In genomic region chr11:19232910-19233503, GRCh38 we compare ENCODE assay signal across 11 cellular contexts. TPM values are rescaled to one million over a fixed set of nuclear protein-coding genes. Genes with fewer than 3 reads are reported as not detected.
DNase-seq lines count a peak whose midpoint lies in the region; ATAC-seq, FAIRE-seq and TF ChIP-seq lines count a peak whose summit lies in the region.
"Had no signal": no experiment of that assay in that cellular context is flagged by ENCODE, and none has a peak within 500 bp of the region (broad histone marks: within the 10 kb centered on the region; RNA-seq: fewer than 3 reads in every experiment).

No MANE protein-coding gene starts in this region.

- TF ChIP-seq CTCF in K562 (IDR thresholded peaks at IDR 0.05 in 2 of 3, conservative IDR thresholded peaks at IDR 0.05 in 1 of 3; ENCODE audit: insufficient read depth in 2 of 3, low read depth in 1 of 3, low read length in 3 of 3) (no peak), kidney epithelial cell (IDR thresholded peaks at IDR 0.05; ENCODE audit: insufficient read depth, low read length, poor library complexity, severe bottlenecking) (no peak)

- TF ChIP-seq EP300 in K562 (IDR thresholded peaks at IDR 0.05; ENCODE audit: low read length), result no peak

- no peak overlapping the region for H2AFZ ChIP-seq in K562 (ENCODE audit: low read depth, low read length)

- CTCF ChIA-PET in K562 (lab: Yijun Ruan, JAX; ENCODE audit: low intra/inter-chr PET ratio), result no interaction called here

- WGBS in K562 (ENCODE audit: insufficient coverage, low coverage, missing lambda C conversion rate), result 46% methylated on average over 6 of the region's 6 CpGs

- TF ChIP-seq RAD21 in K562 (CRISPR knock-in tag; conservative IDR thresholded peaks at IDR 0.05 in 1 of 2, IDR thresholded peaks at IDR 0.05 in 1 of 2), result no peak

- no peaks in the 10 kb centered on the region for H3K27me3 ChIP-seq in K562 (ENCODE audit: control insufficient read depth in 2 of 2, insufficient read depth in 2 of 2, low read length in 2 of 2)
- no peaks in the 10 kb centered on the region for H3K27me3 ChIP-seq in kidney epithelial cell (ENCODE audit: control insufficient read depth, insufficient read depth, low read length)

- DNase-seq in ACHN (peak; percentile 78), HK-2 (ENCODE audit: unreplicated experiment) (peak; percentile 3), K562 (ENCODE audit: extremely low read depth in 1 of 4, low spot score in 3 of 4) (no peak), kidney epithelial cell (ENCODE audit: low read depth) (peak; percentile 72), GM19238 (ENCODE audit: insufficient read length, low spot score) (no peak), T1000 (lab: John Stamatoyannopoulos, UW) (no peak), head of caudate nucleus (no peak)
- DNase-seq: activated CD4-positive, alpha-beta T cell treated with anti-CD3 and anti-CD28 coated beads, Interleukin-2, amount 50 U/mL, for 4 hours; stimulated activated CD4-positive, alpha-beta T cell treated with anti-CD3 and anti-CD28 coated beads, Interleukin-12 subunit alpha, Interleukin-12 subunit beta, amount 100 ng/mL, for 4 hours had no signal

- POLR2A ChIA-PET in K562 (lab: Yijun Ruan, JAX), result interaction anchor here (1.1 kb wide), 1 partner anchor 35 kb away, joined by 3 read pairs; no protein-coding TSS in a partner anchor

- H3K4me3 ChIP-seq in K562, result no peak overlapping the region
- no peak overlapping the region for H3K4me3 ChIP-seq in kidney epithelial cell (ENCODE audit: low read depth, low read length)

- H3K36me3 ChIP-seq in K562 (ENCODE audit: control insufficient read depth, insufficient read depth, low read length), result peaks cover 95% of the 10 kb centered on the region
- H3K36me3 ChIP-seq in kidney epithelial cell (ENCODE audit: control insufficient read depth, insufficient read depth, low read length), result no peaks in the 10 kb centered on the region

- H3K4me1 ChIP-seq in K562 (replicated peaks in 1 of 2; ENCODE audit: control insufficient read depth in 2 of 2, insufficient read depth in 2 of 2, low read length in 2 of 2), result no peaks in the 10 kb centered on the region

- in situ Hi-C loops in ACHN (cut with HindIII; ENCODE audit: low pct_ligation_motif_present, low pct_unique_long_range_greater_than_20kb, low sequenced_read_pairs), result no loop called here
- in situ Hi-C loops in K562 (cut with MboI), result no loop called here

- H3K27ac ChIP-seq in K562 (ENCODE audit: extremely low read depth, low read depth, low read length), result no peak overlapping the region; the same call in 2 of the 3 replicates
- H3K27ac ChIP-seq: C4-2B had no signal

- TF ChIP-seq POLR2A in K562 (conservative IDR thresholded peaks at IDR 0.05), result peak; percentile 53; the same call in 1 of the 2 replicates

- BruUV-seq in K562 (replicated peaks; lab: Mats Ljungman, UMichigan), result no TSS peak

- intact Hi-C loops in K562 (cut with micrococcal nuclease) (no loop called here), head of caudate nucleus (cut with DNase I) (no loop called here)

- H3K9me1 ChIP-seq in K562 (ENCODE audit: control insufficient read depth, insufficient read depth, low read length), result no peaks in the 10 kb centered on the region

- peaks cover 4% of the 10 kb centered on the region; the same call in 1 of the 3 replicates for H3K79me2 ChIP-seq in K562 (ENCODE audit: control insufficient read depth, insufficient read depth, low read length)

- H3K4me2 ChIP-seq in K562 (ENCODE audit: insufficient read depth, low read length), result no peak overlapping the region

- no peaks in the 10 kb centered on the region for H3K9me3 ChIP-seq in K562 (replicated peaks; ENCODE audit: control insufficient read depth, insufficient read depth, low read depth, low read length)

- H4K20me1 ChIP-seq in K562 (replicated peaks; ENCODE audit: control insufficient read depth, insufficient read depth, low read length), result no peaks in the 10 kb centered on the region

- ATAC-seq in K562 (peak; percentile 21), GM18868 (IDR thresholded peaks at IDR 0.05; ENCODE audit: unreplicated experiment) (no peak)

- no peak overlapping the region for H3K9ac ChIP-seq in K562 (ENCODE audit: insufficient read depth in 1 of 2, low read depth in 2 of 2, low read length in 2 of 2)

- no peak for FAIRE-seq in K562 (lab: Jason Lieb, UNC)

TF ChIP-seq in K562, 482 proteins besides CTCF, POLR2A, EP300 and RAD21 (continues in another document):
- TF ChIP-seq SETDB1 (IDR thresholded peaks at IDR 0.05; ENCODE audit: low read length) (no peak), ZHX1 (conservative IDR thresholded peaks at IDR 0.05; ENCODE audit: low read length) (no peak), NR3C1 (CRISPR knock-in tag; IDR thresholded peaks at IDR 0.05) (no peak), FOSL1 (tag; conservative IDR thresholded peaks at IDR 0.05) (peak; percentile 85), ZNF316 (IDR thresholded peaks at IDR 0.05) (no peak), POLR2G (IDR thresholded peaks at IDR 0.05; ENCODE audit: low read depth, low read length) (no peak), EHMT2 (IDR thresholded peaks at IDR 0.05) (no peak)
- TF ChIP-seq, protein P1, sequence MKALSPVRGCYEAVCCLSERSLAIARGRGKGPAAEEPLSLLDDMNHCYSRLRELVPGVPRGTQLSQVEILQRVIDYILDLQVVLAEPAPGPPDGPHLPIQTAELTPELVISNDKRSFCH (CRISPR knock-in tag; IDR thresholded peaks at IDR 0.05), result no peak
- TF ChIP-seq, protein P1 (tag; IDR thresholded peaks at IDR 0.05), result no peak

RNA-seq across cellular contexts. Expression of gene E2F8, which starts 7.7 kb away (rescaled TPM):
- total RNA-seq in K562 (2011; cell fraction: chromatin; rRNA removed; ENCODE audit: low replicate concordance), result 34.6 and 59.6 TPM in 2 replicates
- total RNA-seq in K562 (2011; cell fraction: nucleolus; rRNA removed), result 16.7 and 20.3 TPM in 2 replicates
- 18.7 and 23.2 TPM in 2 replicates for total RNA-seq in K562 (2011; cell fraction: nucleoplasm; rRNA removed)
- total RNA-seq in K562 (2014; rRNA removed) (6.9 and 9.3 TPM in 2 replicates), K562 (2014; rRNA removed; fragmentation: Illumina TruSeq; extraction: Trizol) (11.9 and 13.8 TPM in 2 replicates), K562 (2015; rRNA removed; fragmentation: Illumina TruSeq; extraction: Trizol) (14.0 and 15.1 TPM in 2 replicates), K562 (2021) (16.1 and 17.6 TPM in 2 replicates), kidney epithelial cell (0.04 and 0.14 TPM in 2 replicates)
- polyA plus RNA-seq in K562 (2011; rRNA removed) (12.1 and 14.5 TPM in 2 replicates), K562 (2014; fragmentation: Illumina TruSeq; extraction: Trizol) (23.0 and 23.6 TPM in 2 replicates), K562 (2014; fragmentation: Nextera tagmentation; extraction: Ambion mirVana) (10 to 100 TPM in 1 of 2 experiments, 1 to 10 TPM in 1; 7.2 to 11.1 TPM), K562 (2014; rRNA removed) (11.1 and 13.1 TPM in 2 replicates)
- polyA plus RNA-seq in K562 (2011; cell fraction: cytosol; rRNA removed), result 9.8 and 10.3 TPM in 2 replicates
- 41.0 and 43.5 TPM in 2 replicates for polyA plus RNA-seq in K562 (2011; cell fraction: nucleus; rRNA removed)
- polyA plus RNA-seq in K562 (2012), result 9.1 and 9.3 TPM in 2 replicates
- 15.2 and 18.6 TPM in 2 replicates for polyA minus RNA-seq in K562 (2011; rRNA and poly(A)+ RNA removed)
- 5.3 and 8.3 TPM in 2 replicates for polyA minus RNA-seq in K562 (2011; cell fraction: cytosol; rRNA and poly(A)+ RNA removed)
- polyA minus RNA-seq in K562 (2011; cell fraction: nucleus; rRNA and poly(A)+ RNA removed), result 42.8 and 53.8 TPM in 2 replicates

RNA-seq across cellular contexts. Expression of gene CSRP3, which starts 31.2 kb away (rescaled TPM):
- not detected in 2 replicates for total RNA-seq in K562 (2011; cell fraction: chromatin; rRNA removed; ENCODE audit: low replicate concordance)
- not detected in 2 replicates for total RNA-seq in K562 (2011; cell fraction: nucleolus; rRNA removed)
- total RNA-seq in K562 (2011; cell fraction: nucleoplasm; rRNA removed), result not detected in 2 replicates
- not detected in 2 replicates for total RNA-seq in K562 (2014; rRNA removed)
- not detected in 2 replicates for total RNA-seq in K562 (2014; rRNA removed; fragmentation: Illumina TruSeq; extraction: Trizol)
- 0.14 TPM in 1 of 2 replicates, not detected in the other for total RNA-seq in K562 (2015; rRNA removed; fragmentation: Illumina TruSeq; extraction: Trizol)
- total RNA-seq in K562 (2021), result not detected in 2 replicates
- not detected in 2 replicates for polyA plus RNA-seq in K562 (2011; rRNA removed)
- polyA plus RNA-seq in K562 (2011; cell fraction: cytosol; rRNA removed), result not detected in 2 replicates
- not detected in 2 replicates for polyA plus RNA-seq in K562 (2011; cell fraction: nucleus; rRNA removed)
- polyA plus RNA-seq in K562 (2012), result 0.28 TPM in 1 of 2 replicates, not detected in the other
- not detected in 2 replicates for polyA plus RNA-seq in K562 (2014; fragmentation: Illumina TruSeq; extraction: Trizol)
- polyA plus RNA-seq in K562 (2014; fragmentation: Nextera tagmentation; extraction: Ambion mirVana), result not detected
- not detected in 2 replicates for polyA plus RNA-seq in K562 (2014; rRNA removed)
- polyA minus RNA-seq in K562 (2011; rRNA and poly(A)+ RNA removed), result not detected in 2 replicates
- not detected in 2 replicates for polyA minus RNA-seq in K562 (2011; cell fraction: cytosol; rRNA and poly(A)+ RNA removed)
- polyA minus RNA-seq in K562 (2011; cell fraction: nucleus; rRNA and poly(A)+ RNA removed), result not detected in 2 replicates
- not detected in 2 replicates for total RNA-seq in kidney epithelial cell

Comparison
In these comparisons a context has a peak if more than half of its experiments do, and no peak if none do; other contexts are left out.
1. DNase-seq: peak in ACHN (single experiment), HK-2 (single experiment) and kidney epithelial cell (single experiment); none in K562 (0 of 4), GM19238 (single experiment), T1000 (single experiment) and head of caudate nucleus (0 of 42).